ENCODE assay signal across 7 cellular contexts in genomic region chr1:44808938-44809917, GRCh38. TPM values are rescaled to one million over a fixed set of nuclear protein-coding genes. Genes with fewer than 3 reads are reported as not detected.
DNase-seq lines count a peak whose midpoint lies in the region; ATAC-seq and TF ChIP-seq lines count a peak whose summit lies in the region.

No MANE protein-coding gene starts in this region.

- peak; percentile 48 for ATAC-seq in HG03432 (IDR thresholded peaks at IDR 0.05; ENCODE audit: unreplicated experiment)

- intact Hi-C loops in breast epithelium (cut with DNase I; ENCODE audit: low total_unique reads) (no loop called here), lower leg skin (cut with DNase I; ENCODE audit: low total_unique reads) (no loop called here)

- DNase-seq in GM19238 (ENCODE audit: insufficient read length, low spot score) = peak; percentile 82
- DNase-seq in UCSD-AML1 (lab: John Stamatoyannopoulos, UW; ENCODE audit: unreplicated experiment) = peak; percentile 76
- peak in 1 of 2 donors; percentile 39 for DNase-seq in breast epithelium (ENCODE audit: low spot score in 2 of 2)
- peak; percentile 62 to 91 for DNase-seq in lower leg skin (ENCODE audit: low spot score in 2 of 2)
- DNase-seq in stimulated activated CD8-positive, alpha-beta memory T cell treated with anti-CD3 and anti-CD28 coated beads, Interleukin-12 subunit alpha, Interleukin-12 subunit beta, amount 100 ng/mL, for 4 hours (ENCODE audit: low read depth) = peak; percentile 73
- DNase-seq in NCI-H446 treated with DMSO at 0.1 percent for 48 hours (lab: John Stamatoyannopoulos, UW) = no peak

- H3K27ac ChIP-seq in breast epithelium = peak overlapping the region; percentile 100

- H3K27me3 ChIP-seq in breast epithelium = no peaks in the 10 kb centered on the region

- H3K9me3 ChIP-seq in breast epithelium = no peaks in the 10 kb centered on the region

- peaks cover 30 to 43% of the 10 kb centered on the region in 2 donors for H3K4me1 ChIP-seq in breast epithelium

- WGBS in lower leg skin, 2 donors = 25 to 27% methylated on average over 6 of the region's 6 CpGs

- H3K36me3 ChIP-seq in breast epithelium = no peaks in the 10 kb centered on the region

- H3K4me3 ChIP-seq in breast epithelium (peak overlapping the region; percentile 28 to 41 (median 34)), lower leg skin (ENCODE audit: low read depth, poor library complexity, severe bottlenecking) (no peak overlapping the region)

- TF ChIP-seq CTCF in breast epithelium (IDR thresholded peaks at IDR 0.05) = no peak
- no peak for TF ChIP-seq CTCF in lower leg skin (IDR thresholded peaks at IDR 0.05)

- TF ChIP-seq POLR2A in breast epithelium (IDR thresholded peaks at IDR 0.05) (no peak), lower leg skin (IDR thresholded peaks at IDR 0.05) (no peak)

RNA-seq across cellular contexts. Expression of gene BTBD19, which starts 0.9 kb away (rescaled TPM):
- 1 to 10 TPM; 3.8 to 7.0 (median 6.9) TPM for total RNA-seq in breast epithelium
- 1 to 10 TPM; 1.0 to 4.0 (median 2.4) TPM for total RNA-seq in lower leg skin

RNA-seq across cellular contexts. Expression of gene DYNLT4, which starts 2.1 kb away (rescaled TPM):
- total RNA-seq in breast epithelium (1 to 10 TPM in 2 of 3 donors, under 1 TPM in 1; 0.80 to 2.0 (median 1.3) TPM), lower leg skin (1 to 10 TPM in 1 of 4 donors, not detected in 3; 2.4 TPM)

RNA-seq across cellular contexts. Expression of gene PLK3, which starts 9.1 kb away (rescaled TPM):
- total RNA-seq in breast epithelium = 10 to 100 TPM; 13.6 to 29.0 (median 21.6) TPM
- total RNA-seq in lower leg skin = 10 to 100 TPM; 39.7 to 80.9 (median 44.9) TPM

RNA-seq across cellular contexts. Expression of gene BEST4, which starts 21.3 kb away (rescaled TPM):
- under 1 TPM in 2 of 3 donors, not detected in 1; 0.15 to 0.66 TPM for total RNA-seq in breast epithelium
- total RNA-seq in lower leg skin = under 1 TPM in 1 of 4 donors, not detected in 3; 0.23 TPM

RNA-seq across cellular contexts. Expression of gene PTCH2, which starts 33.8 kb away (rescaled TPM):
- total RNA-seq in breast epithelium = 1 to 10 TPM in 2 of 3 donors, under 1 TPM in 1; 0.32 to 2.2 (median 1.3) TPM
- total RNA-seq in lower leg skin = 1 to 10 TPM in 2 of 4 donors, under 1 TPM in 2; 0.54 to 2.7 (median 1.2) TPM
